ENCODE assay signal across 11 cellular contexts in genomic region chr15:68487087-68487843, GRCh38. TPM values are rescaled to one million over a fixed set of nuclear protein-coding genes. Genes with fewer than 3 reads are reported as not detected.
DNase-seq lines count a peak whose midpoint lies in the region; ATAC-seq and TF ChIP-seq lines count a peak whose summit lies in the region.
"Had no signal": no experiment of that assay in that cellular context is flagged by ENCODE, and none has a peak within 500 bp of the region (broad histone marks: within the 10 kb centered on the region; RNA-seq: fewer than 3 reads in every experiment).

No MANE protein-coding gene starts in this region.

- H3K36me3 ChIP-seq in CD8-positive, alpha-beta T cell (ENCODE audit: insufficient read depth, low read length): no peaks in the 10 kb centered on the region
- H3K36me3 ChIP-seq in WERI-Rb-1: no peaks in the 10 kb centered on the region

- peaks cover 23% of the 10 kb centered on the region for H3K27me3 Mint-ChIP-seq in nephron progenitor cell (ENCODE audit: low read depth, poor library complexity)
- peaks cover 28% of the 10 kb centered on the region for H3K27me3 Mint-ChIP-seq in CD8-positive, alpha-beta T cell (ENCODE audit: low read depth)

- H3K9me3 ChIP-seq in CD8-positive, alpha-beta T cell (ENCODE audit: low read length): no peaks in the 10 kb centered on the region
- H3K9me3 ChIP-seq in WERI-Rb-1 (ENCODE audit: severe bottlenecking): no peaks in the 10 kb centered on the region

- no peak for TF ChIP-seq CTCF in fibroblast of mammary gland (conservative IDR thresholded peaks at IDR 0.05; ENCODE audit: control insufficient read depth, insufficient read depth, low read depth, low read length)
- no peak for TF ChIP-seq CTCF in nephron progenitor cell (IDR thresholded peaks at IDR 0.05)
- TF ChIP-seq CTCF in CD8-positive, alpha-beta T cell (IDR thresholded peaks at IDR 0.05): no peak
- TF ChIP-seq CTCF in WERI-Rb-1 (IDR thresholded peaks at IDR 0.05; ENCODE audit: low read depth, low read length): no peak

- H3K4me3 Mint-ChIP-seq in nephron progenitor cell: no peak overlapping the region
- H3K4me3 Mint-ChIP-seq in CD8-positive, alpha-beta T cell: no peak overlapping the region

- peaks cover 34% of the 10 kb centered on the region for H3K4me1 Mint-ChIP-seq in nephron progenitor cell
- H3K4me1 Mint-ChIP-seq in CD8-positive, alpha-beta T cell (ENCODE audit: low read depth): no peaks in the 10 kb centered on the region

- ATAC-seq in Right ventricle myocardium inferior (peak; percentile 64), GM21576 (IDR thresholded peaks at IDR 0.05; ENCODE audit: unreplicated experiment) (no peak)
- no peak for ATAC-seq in CD8-positive, alpha-beta T cell

- no peaks in the 10 kb centered on the region for H3K4me1 ChIP-seq in CD8-positive, alpha-beta T cell (ENCODE audit: insufficient read depth, low read length)

- H3K27ac ChIP-seq in CD8-positive, alpha-beta T cell (ENCODE audit: low read depth, low read length): no peak overlapping the region
- H3K27ac ChIP-seq in WERI-Rb-1: no peak overlapping the region

- CTCF ChIA-PET in CD8-positive, alpha-beta T cell (lab: Charles Lee): no interaction called here

- POLR2A ChIA-PET in CD8-positive, alpha-beta T cell (lab: Charles Lee): no interaction called here

- DNase-seq in Right ventricle myocardium inferior (ENCODE audit: missing footprints): no peak
- DNase-seq in cardiac septum (ENCODE audit: low spot score): no peak
- DNase-seq in fibroblast of mammary gland (ENCODE audit: low read depth): peak; percentile 62
- no peak for DNase-seq in nephron progenitor cell
- DNase-seq in T-helper 1 cell: no peak
- DNase-seq in CD8-positive, alpha-beta T cell: no peak
- DNase-seq in WERI-Rb-1: no peak
- DNase-seq: amniotic stem cell, NCI-H526, SHP77 had no signal

- intact Hi-C loops in Right ventricle myocardium inferior (cut with DNase I): no loop called here
- intact Hi-C loops in cardiac septum (cut with DNase I): no loop called here
- intact Hi-C loops in CD8-positive, alpha-beta T cell (cut with DNase I, micrococcal nuclease): no loop called here

- no peaks in the 10 kb centered on the region for H3K27me3 ChIP-seq in CD8-positive, alpha-beta T cell (ENCODE audit: insufficient read depth, low read length)
- H3K27me3 ChIP-seq in WERI-Rb-1 (ENCODE audit: insufficient read depth, low read depth, severe bottlenecking): no peaks in the 10 kb centered on the region

- H3K36me3 Mint-ChIP-seq in nephron progenitor cell (ENCODE audit: low read depth): no peaks in the 10 kb centered on the region
- no peaks in the 10 kb centered on the region for H3K36me3 Mint-ChIP-seq in CD8-positive, alpha-beta T cell

- H3K4me3 ChIP-seq in fibroblast of mammary gland (ENCODE audit: control insufficient read depth, low read depth, low read length) (no peak overlapping the region), WERI-Rb-1 (ENCODE audit: low read depth, low read length) (no peak overlapping the region)
- H3K4me3 ChIP-seq in CD8-positive, alpha-beta T cell (ENCODE audit: low read depth, low read length): no peak overlapping the region

- no peaks in the 10 kb centered on the region for H3K9me3 Mint-ChIP-seq in nephron progenitor cell
- H3K9me3 Mint-ChIP-seq in CD8-positive, alpha-beta T cell: no peaks in the 10 kb centered on the region

- peak overlapping the region; percentile 41 for H3K27ac Mint-ChIP-seq in nephron progenitor cell
- no peak overlapping the region for H3K27ac Mint-ChIP-seq in CD8-positive, alpha-beta T cell

RNA-seq across cellular contexts. Expression of gene ITGA11, which starts 55.3 kb away (rescaled TPM):
- total RNA-seq in Right ventricle myocardium inferior (32.6 TPM), cardiac septum (9.3 TPM)
- total RNA-seq in CD8-positive, alpha-beta T cell: not detected

Comparison
In these comparisons a context has a peak if more than half of its experiments do, and no peak if none do; other contexts are left out.
1. RNA of gene ITGA11, which starts 55.3 kb away (total RNA-seq): 32.6 TPM in Right ventricle myocardium inferior (single experiment) and 9.3 TPM in cardiac septum (single experiment); not detected in CD8-positive, alpha-beta T cell; every median in the first group is over 10 times any median in the second.